In the genomic region with DNA sequence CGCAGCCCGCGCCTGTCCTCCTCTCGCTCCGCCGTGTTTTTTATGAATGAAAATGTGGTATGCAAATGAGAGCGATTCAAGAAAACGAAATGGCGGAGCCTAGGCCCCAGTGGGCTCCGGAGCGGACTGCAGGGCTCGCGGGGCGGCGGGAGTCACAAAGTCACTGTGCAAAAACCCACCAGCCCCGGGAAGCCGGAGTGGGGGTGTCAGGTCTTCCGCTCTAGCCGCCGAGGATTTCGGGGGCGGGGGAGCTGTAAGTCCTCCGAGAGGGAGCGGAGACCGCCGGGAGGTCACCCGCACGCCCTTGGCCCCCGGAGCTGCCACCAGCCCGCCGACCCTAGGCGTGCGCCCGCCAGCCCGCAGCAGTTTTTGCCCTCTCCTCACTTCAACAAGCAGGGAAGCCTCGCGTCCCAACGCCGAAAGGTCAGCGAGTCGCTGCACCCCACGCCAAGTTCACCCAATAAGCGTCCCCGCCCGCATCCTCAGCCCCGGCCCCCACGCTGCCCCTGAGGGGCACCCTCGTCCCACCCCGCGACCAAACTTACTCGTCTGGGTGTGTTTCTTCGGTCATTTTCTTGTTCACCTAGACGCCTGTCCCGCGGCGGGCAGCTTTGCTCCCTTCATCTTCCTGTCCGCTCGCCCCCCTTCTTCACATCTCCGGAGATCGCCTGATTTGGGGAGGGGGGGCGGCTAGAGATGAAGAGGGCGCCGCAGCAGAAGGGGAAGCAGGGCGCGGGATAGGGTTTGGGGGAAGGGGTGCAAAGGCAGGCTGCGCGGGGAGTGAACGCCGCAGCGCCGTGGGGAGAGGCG, we compare ENCODE assay signal across 8 cellular contexts. TPM values are rescaled to one million over a fixed set of nuclear protein-coding genes. Genes with fewer than 3 reads are reported as not detected.
A peak's percentile ranks its signal among the peaks of the same experiment; 100 is the strongest.
DNase-seq lines count a peak whose midpoint lies in the region; ATAC-seq, FAIRE-seq and TF ChIP-seq lines count a peak whose summit lies in the region.

No MANE protein-coding gene starts in this region.

- intact Hi-C loops in PC-3 (cut with micrococcal nuclease) = loop anchor here (1.0 to 2.0 kb wide), 3 partner anchors 64 to 167 kb away; no protein-coding TSS in a partner anchor

- H3K27ac ChIP-seq in BLaER1 = peak overlapping the region; percentile 84
- peak overlapping the region; percentile 68 for H3K27ac ChIP-seq in PC-3 (ENCODE audit: low read length)
- peak overlapping the region; percentile 87 to 96 (median 94) for H3K27ac ChIP-seq in gastroesophageal sphincter
- peak overlapping the region; percentile 71 for H3K27ac ChIP-seq in neutrophil

- TF ChIP-seq CTCF in PC-3 (conservative IDR thresholded peaks at IDR 0.05; ENCODE audit: low read depth, low read length) (no peak), gastroesophageal sphincter (IDR thresholded peaks at IDR 0.05) (no peak), neutrophil (IDR thresholded peaks at IDR 0.05) (no peak)

- H3K79me2 ChIP-seq in PC-3 (ENCODE audit: low read length) = peaks cover 66% of the 10 kb centered on the region

- BruUV-seq in PC-3 (replicated peaks; lab: Mats Ljungman, UMichigan) = TSS peak; percentile 14

- POLR2A ChIA-PET in PC-3 (lab: Charles Lee; ENCODE audit: unreplicated experiment) = interaction anchor here (0.6 kb wide), 3 partner anchors 56 to 110 kb away, joined by 3 to 6 read pairs (median 3); no protein-coding TSS in a partner anchor

- H3K9me2 ChIP-seq in PC-3 (replicated peaks; ENCODE audit: low read length) = no peaks in the 10 kb centered on the region

- peak overlapping the region; percentile 94; the same call in 1 of the 2 replicates for H2AFZ ChIP-seq in PC-3 (ENCODE audit: low read length)

- H3K36me3 ChIP-seq in BLaER1 (no peaks in the 10 kb centered on the region), PC-3 (ENCODE audit: low read depth, low read length) (peaks cover 8% of the 10 kb centered on the region; the same call in 1 of the 2 replicates), gastroesophageal sphincter (no peaks in the 10 kb centered on the region), neutrophil (no peaks in the 10 kb centered on the region)

- H3K4me1 ChIP-seq in BLaER1 (peaks cover 35% of the 10 kb centered on the region), PC-3 (ENCODE audit: insufficient read depth, low read length) (peaks cover 19% of the 10 kb centered on the region), gastroesophageal sphincter (peaks cover 0 to 34% (median 3%) of the 10 kb centered on the region in 3 donors), neutrophil (ENCODE audit: control insufficient read depth in 1 of 2, insufficient read depth in 1 of 2, low read depth in 1 of 2, low read length in 1 of 2) (peaks cover 20 to 30% of the 10 kb centered on the region in 2 experiments)

- 1 to 3% methylated on average over 6 to 30 of the region's 72 CpGs for WGBS in gastroesophageal sphincter (ENCODE audit: low coverage in 1 of 2), 2 donors

- H3K4me3 ChIP-seq in BLaER1 = peak overlapping the region; percentile 87
- H3K4me3 ChIP-seq in PC-3 (ENCODE audit: low read length) = peak overlapping the region; percentile 99
- peak overlapping the region; percentile 73 to 92 for H3K4me3 ChIP-seq in gastroesophageal sphincter
- H3K4me3 ChIP-seq in neutrophil (ENCODE audit: low read depth in 1 of 2, low read length in 1 of 2) = peak overlapping the region; percentile 79 to 85

- no peaks in the 10 kb centered on the region for H3K9me3 ChIP-seq in BLaER1
- no peaks in the 10 kb centered on the region for H3K9me3 ChIP-seq in PC-3 (ENCODE audit: low read length)
- H3K9me3 ChIP-seq in gastroesophageal sphincter = no peaks in the 10 kb centered on the region
- no peaks in the 10 kb centered on the region for H3K9me3 ChIP-seq in neutrophil

- no peak for TF ChIP-seq EP300 in gastroesophageal sphincter (IDR thresholded peaks at IDR 0.05)

- ATAC-seq in HG03442 (IDR thresholded peaks at IDR 0.05; ENCODE audit: unreplicated experiment) (peak; percentile 24), PC-3 (no peak), gastroesophageal sphincter (no peak)

- DNase-seq in PC-3 (peak; percentile 31), urothelium cell line (ENCODE audit: low spot score) (peak; percentile 35)
- peak; percentile 51 for DNase-seq in activated naive CD4-positive, alpha-beta T cell treated with Interleukin-2 at 50 U/mL for 16 hours

- CTCF ChIA-PET in PC-3 (lab: Charles Lee) = interaction anchor here (0.6 to 0.9 kb wide), 3 partner anchors 48 to 112 kb away, joined by 3 to 7 read pairs (median 4); no protein-coding TSS in a partner anchor

- peak overlapping the region; percentile 90 for H3K4me2 ChIP-seq in BLaER1
- H3K4me2 ChIP-seq in PC-3 (ENCODE audit: low read length) = peak overlapping the region; percentile 97

- H4K20me1 ChIP-seq in BLaER1 (peaks cover 52% of the 10 kb centered on the region), PC-3 (ENCODE audit: low read length) (peaks cover 36% of the 10 kb centered on the region)

- no peaks in the 10 kb centered on the region for H3K27me3 ChIP-seq in BLaER1
- no peaks in the 10 kb centered on the region for H3K27me3 ChIP-seq in PC-3 (ENCODE audit: low read length)
- H3K27me3 ChIP-seq in gastroesophageal sphincter = no peaks in the 10 kb centered on the region
- peaks cover 66% of the 10 kb centered on the region for H3K27me3 ChIP-seq in neutrophil

- no peaks in the 10 kb centered on the region for H3F3A ChIP-seq in PC-3 (ENCODE audit: low read length, unreplicated experiment)

- no peak for FAIRE-seq in urothelium cell line (lab: Jason Lieb, UNC)

- H3K9ac ChIP-seq in BLaER1 = peak overlapping the region; percentile 83
- peak overlapping the region; percentile 90 for H3K9ac ChIP-seq in PC-3 (ENCODE audit: low read length)

- peak; percentile 21 for TF ChIP-seq POLR2A in GM19193 (IDR thresholded peaks at IDR 0.05; ENCODE audit: extremely low read depth, insufficient read depth, insufficient read length)
- peak in 1 of 2 donors; percentile 1 for TF ChIP-seq POLR2A in gastroesophageal sphincter (IDR thresholded peaks at IDR 0.05)

RNA-seq across cellular contexts. Expression of a gene that starts 0.8 kb away (rescaled TPM):
- total RNA-seq in PC-3 (2014; rRNA removed) (16.2 and 18.1 TPM in 2 replicates), gastroesophageal sphincter (10 to 100 TPM; 12.5 to 21.2 (median 13.8) TPM)
